9 cellular contexts compared by ENCODE assay signal in the genomic region with DNA sequence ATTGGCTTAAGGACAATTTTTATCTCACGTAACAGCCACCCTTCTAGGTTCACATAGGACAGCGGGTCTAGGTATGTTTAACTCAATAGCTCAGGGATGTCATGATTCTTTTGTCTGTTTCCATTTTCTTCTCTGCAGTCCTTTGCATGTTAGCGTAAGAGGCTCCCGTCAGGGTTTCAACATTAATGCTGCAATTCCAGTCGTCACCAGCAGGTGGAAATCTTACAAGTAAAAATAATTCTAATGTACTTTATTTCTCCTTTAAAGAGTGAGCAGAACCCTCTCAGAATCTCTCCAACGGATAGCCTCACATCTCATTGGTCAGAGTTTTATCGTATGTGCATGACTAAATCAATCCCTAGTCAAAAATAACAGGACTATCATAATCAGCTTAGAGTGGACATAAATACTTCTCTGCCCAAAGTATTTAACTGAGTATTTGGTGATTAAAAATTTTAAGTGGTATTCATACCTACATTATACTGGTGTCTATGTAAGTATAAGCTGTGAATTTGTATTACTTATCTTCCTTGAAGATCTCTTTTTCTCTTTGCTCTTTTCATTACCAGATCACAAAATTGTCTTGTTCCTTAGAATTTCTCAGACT.
DNase-seq lines count a peak whose midpoint lies in the region; ATAC-seq, FAIRE-seq and TF ChIP-seq lines count a peak whose summit lies in the region.
"Had no signal": no experiment of that assay in that cellular context is flagged by ENCODE, and none has a peak within 500 bp of the region (broad histone marks: within the 10 kb centered on the region; RNA-seq: fewer than 3 reads in every experiment).

No MANE protein-coding gene starts in this region.

- no peaks in the 10 kb centered on the region for H3K36me3 Mint-ChIP-seq in nephron progenitor cell (ENCODE audit: low read depth)

- CTCF ChIA-PET in endothelial cell of umbilical vein (lab: Charles Lee) = interaction anchor here (2.3 kb wide), 1 partner anchor 402 kb away, joined by 7 read pairs; no protein-coding TSS in a partner anchor

- H3K4me3 ChIP-seq in DND-41 (ENCODE audit: low read depth in 1 of 2, low read length in 2 of 2) (no peak overlapping the region), endothelial cell of umbilical vein (replicated peaks in 1 of 3; ENCODE audit: insufficient read depth in 1 of 3, low read depth in 1 of 3, low read length in 3 of 3) (no peak overlapping the region)

- H4K20me1 ChIP-seq in DND-41 (ENCODE audit: insufficient read depth, low read length) = no peaks in the 10 kb centered on the region
- no peaks in the 10 kb centered on the region for H4K20me1 ChIP-seq in endothelial cell of umbilical vein (replicated peaks; ENCODE audit: control insufficient read depth, extremely low read depth, insufficient read depth, low read length)

- H3K27me3 ChIP-seq in DND-41 (ENCODE audit: insufficient read depth, low read length, poor library complexity) (no peaks in the 10 kb centered on the region), endothelial cell of umbilical vein (ENCODE audit: control insufficient read depth in 2 of 2, insufficient read depth in 2 of 2, low read length in 2 of 2) (no peaks in the 10 kb centered on the region)

- H3K79me2 ChIP-seq in DND-41 (ENCODE audit: insufficient read depth, low read length) = no peaks in the 10 kb centered on the region
- H3K79me2 ChIP-seq in endothelial cell of umbilical vein (ENCODE audit: control insufficient read depth, insufficient read depth, low read length) = no peaks in the 10 kb centered on the region

- H2AFZ ChIP-seq in DND-41 (ENCODE audit: low read depth, low read length) = no peak overlapping the region
- no peak overlapping the region for H2AFZ ChIP-seq in endothelial cell of umbilical vein (ENCODE audit: low read depth, low read length)

- H3K9me3 Mint-ChIP-seq in nephron progenitor cell = no peaks in the 10 kb centered on the region

- H3K4me2 ChIP-seq in DND-41 (ENCODE audit: insufficient read depth, low read length) (no peak overlapping the region), endothelial cell of umbilical vein (ENCODE audit: insufficient read depth, low read length) (no peak overlapping the region)

- no peak overlapping the region for H3K27ac Mint-ChIP-seq in nephron progenitor cell

- dilution Hi-C loops in endothelial cell of umbilical vein (cut with MboI; ENCODE audit: extremely low pct_ligation_motif_present, low sequenced_read_pairs) = no loop called here

- H3K9me1 ChIP-seq in endothelial cell of umbilical vein (replicated peaks; ENCODE audit: control insufficient read depth, extremely low read depth, insufficient read depth, low read length) = no peaks in the 10 kb centered on the region

- intact Hi-C loops in endothelial cell of umbilical vein (cut with micrococcal nuclease) = no loop called here

- H3K4me1 Mint-ChIP-seq in nephron progenitor cell = no peaks in the 10 kb centered on the region
- H3K4me1 Mint-ChIP-seq: central memory CD8-positive, alpha-beta T cell had no signal

- FAIRE-seq in GM19239 (lab: Jason Lieb, UNC) = peak; percentile 4
- peak; percentile 68 for FAIRE-seq in endothelial cell of umbilical vein (lab: Jason Lieb, UNC)

- H3K36me3 ChIP-seq in DND-41 (ENCODE audit: insufficient read depth, low read length) = no peaks in the 10 kb centered on the region
- H3K36me3 ChIP-seq in endothelial cell of umbilical vein (ENCODE audit: control insufficient read depth in 2 of 2, extremely low read depth in 1 of 2, insufficient read depth in 2 of 2, low read length in 2 of 2) = no peaks in the 10 kb centered on the region

- H3K27me3 Mint-ChIP-seq in nephron progenitor cell (ENCODE audit: low read depth, poor library complexity) = no peaks in the 10 kb centered on the region
- H3K27me3 Mint-ChIP-seq: central memory CD8-positive, alpha-beta T cell had no signal

- H3K4me1 ChIP-seq in DND-41 (ENCODE audit: insufficient read depth, low read length) = no peaks in the 10 kb centered on the region
- no peaks in the 10 kb centered on the region for H3K4me1 ChIP-seq in endothelial cell of umbilical vein (ENCODE audit: control insufficient read depth, extremely low read depth, insufficient read depth, low read length)

- no peak overlapping the region for H3K27ac ChIP-seq in DND-41 (ENCODE audit: low read length)
- no peak overlapping the region for H3K27ac ChIP-seq in endothelial cell of umbilical vein (ENCODE audit: insufficient read depth, low read depth, low read length)

- ATAC-seq in DND-41 (ENCODE audit: insufficient read depth, low read depth) (peak; percentile 66; the same call in 2 of the 3 replicates), HG03097 (IDR thresholded peaks at IDR 0.05; ENCODE audit: low FRiP score, unreplicated experiment) (no peak), HG03139 (IDR thresholded peaks at IDR 0.05; ENCODE audit: unreplicated experiment) (no peak)

- H3K9ac ChIP-seq in DND-41 (ENCODE audit: low read depth, low read length) = no peak overlapping the region
- H3K9ac ChIP-seq in endothelial cell of umbilical vein (replicated peaks; ENCODE audit: extremely low read depth, insufficient read depth, low read length) = no peak overlapping the region

- DNase-seq in DND-41 (peak; percentile 62), GM19239 (ENCODE audit: insufficient read length, low spot score) (no peak), KG1 (lab: John Stamatoyannopoulos, UW) (peak; percentile 22), SW480 (ENCODE audit: low spot score) (peak; percentile 39), endothelial cell of umbilical vein (ENCODE audit: low read depth, low spot score) (peak; percentile 67), nephron progenitor cell (peak; percentile 80)

- peak; percentile 81 for TF ChIP-seq CTCF in DND-41 (IDR thresholded peaks at IDR 0.05; ENCODE audit: borderline replicate concordance, extremely low read depth, low read length, poor library complexity, severe bottlenecking)
- peak; percentile 51 to 56 for TF ChIP-seq CTCF in endothelial cell of umbilical vein (IDR thresholded peaks at IDR 0.05; ENCODE audit: extremely low read depth in 1 of 2, insufficient read depth in 1 of 2, low read depth in 1 of 2, low read length in 2 of 2)
- TF ChIP-seq CTCF in nephron progenitor cell (IDR thresholded peaks at IDR 0.05) = peak; percentile 81

- H3K4me3 Mint-ChIP-seq in nephron progenitor cell = no peak overlapping the region
- H3K4me3 Mint-ChIP-seq: central memory CD8-positive, alpha-beta T cell had no signal

- H3K9me3 ChIP-seq in DND-41 (ENCODE audit: insufficient read depth, low read length, severe bottlenecking) = no peaks in the 10 kb centered on the region
- no peaks in the 10 kb centered on the region for H3K9me3 ChIP-seq in endothelial cell of umbilical vein (replicated peaks; ENCODE audit: control insufficient read depth, insufficient read depth, low read length)

- BruUV-seq in endothelial cell of umbilical vein (replicated peaks; lab: Mats Ljungman, UMichigan) = no TSS peak

- no peak for TF ChIP-seq POLR2A in endothelial cell of umbilical vein (IDR thresholded peaks at IDR 0.05; ENCODE audit: low read depth, low read length)

- POLR2A ChIA-PET in endothelial cell of umbilical vein (lab: Charles Lee) = no interaction called here

TF ChIP-seq in endothelial cell of umbilical vein, 7 proteins besides CTCF, POLR2A, EP300 and RAD21:
- TF ChIP-seq JUN (IDR thresholded peaks at IDR 0.05; ENCODE audit: borderline replicate concordance, insufficient read depth, insufficient read length, low read depth) (no peak), FOS (IDR thresholded peaks at IDR 0.05; ENCODE audit: borderline replicate concordance, insufficient read depth, low read length) (no peak), POLR2AphosphoS5 (IDR thresholded peaks at IDR 0.05; ENCODE audit: insufficient read depth, low read depth, low read length) (no peak), MYC (IDR thresholded peaks at IDR 0.05; ENCODE audit: low read depth, low read length) (no peak), GATA2 (IDR thresholded peaks at IDR 0.05; ENCODE audit: insufficient read depth, insufficient read length, low read depth, low read length) (no peak), EZH2 (IDR thresholded peaks at IDR 0.05; ENCODE audit: borderline replicate concordance, low read depth, low read length, severe bottlenecking) (no peak)
- TF ChIP-seq, protein P1, sequence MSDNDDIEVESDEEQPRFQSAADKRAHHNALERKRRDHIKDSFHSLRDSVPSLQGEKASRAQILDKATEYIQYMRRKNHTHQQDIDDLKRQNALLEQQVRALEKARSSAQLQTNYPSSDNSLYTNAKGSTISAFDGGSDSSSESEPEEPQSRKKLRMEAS (IDR thresholded peaks at IDR 0.05; ENCODE audit: insufficient read depth, insufficient read length) = no peak
TF ChIP-seq in endothelial cell of umbilical vein: peak in this region for 0.
